In the genomic region with DNA sequence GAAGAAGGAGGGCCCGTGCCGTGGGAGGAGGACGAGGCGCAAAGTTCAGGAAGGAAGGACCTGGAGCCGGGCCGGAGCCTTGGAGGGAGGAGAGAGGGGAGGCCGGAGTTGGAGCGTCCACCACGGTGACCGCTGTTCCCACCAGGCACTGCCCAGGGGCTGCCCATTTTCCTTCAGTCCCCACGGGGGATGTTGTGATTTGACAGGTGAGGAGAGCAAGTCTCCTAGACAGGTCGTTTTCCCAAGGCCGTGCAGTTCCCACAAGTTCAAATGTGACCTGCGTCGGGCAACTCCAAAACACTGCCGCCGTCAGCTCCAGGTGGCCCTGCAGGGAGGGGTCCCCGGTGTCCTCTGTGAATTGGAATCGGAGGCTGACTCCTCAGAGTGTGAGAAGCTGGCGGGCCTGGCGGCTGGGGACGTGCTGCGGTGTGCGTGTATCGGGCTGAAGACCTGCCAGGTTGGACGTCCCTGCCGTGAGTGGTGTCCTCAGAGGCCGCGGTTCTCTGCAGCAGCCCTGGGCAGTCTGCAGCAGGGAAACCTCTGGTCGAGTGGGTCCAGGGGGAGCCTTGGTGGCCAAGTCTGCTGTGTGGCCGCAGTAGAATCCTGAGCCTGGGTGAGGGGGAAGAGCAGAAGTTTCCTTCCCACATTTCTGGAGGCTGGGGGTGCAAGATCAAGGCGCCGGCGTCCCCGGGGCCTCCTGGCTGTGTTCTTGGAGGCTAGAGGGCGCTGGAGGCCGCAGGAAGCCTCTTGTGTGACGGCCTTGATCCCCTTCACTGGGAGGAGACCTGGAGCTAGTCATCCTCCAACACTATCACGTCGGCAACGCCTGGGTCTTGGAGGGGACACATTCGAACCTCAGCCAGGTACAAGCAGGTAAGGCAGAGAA, we compare ENCODE assay signal across 17 cellular contexts.
A peak's percentile ranks its signal among the peaks of the same experiment; 100 is the strongest.
DNase-seq lines count a peak whose midpoint lies in the region; ATAC-seq, FAIRE-seq and TF ChIP-seq lines count a peak whose summit lies in the region.
"Had no signal": no experiment of that assay in that cellular context is flagged by ENCODE, and none has a peak within 500 bp of the region (broad histone marks: within the 10 kb centered on the region; RNA-seq: fewer than 3 reads in every experiment).

No MANE protein-coding gene starts in this region.

- H4K20me1 ChIP-seq in H1 (replicated peaks in 1 of 2; ENCODE audit: control insufficient read depth in 1 of 2, insufficient read depth in 2 of 2, low read length in 2 of 2) = no peaks in the 10 kb centered on the region
- no peaks in the 10 kb centered on the region for H4K20me1 ChIP-seq in smooth muscle cell (ENCODE audit: low read depth)

- no peak overlapping the region for H2AFZ ChIP-seq in H1 (ENCODE audit: low read length)
- H2AFZ ChIP-seq in smooth muscle cell (ENCODE audit: low read depth) = no peak overlapping the region
- H2AFZ ChIP-seq: PC-9 had no signal

- no peaks in the 10 kb centered on the region for H3K4me1 Mint-ChIP-seq in activated naive CD8-positive, alpha-beta T cell treated with anti-CD3 and anti-CD28 coated beads, Interleukin-2, amount 50 U/mL, for 24 hours
- no peaks in the 10 kb centered on the region for H3K4me1 Mint-ChIP-seq in activated naive CD8-positive, alpha-beta T cell treated with anti-CD3 and anti-CD28 coated beads for 36 hours
- H3K4me1 Mint-ChIP-seq: B cell had no signal

- no peaks in the 10 kb centered on the region for H3F3A ChIP-seq in smooth muscle cell (ENCODE audit: low read depth)

- no peak overlapping the region for H2BK120ac ChIP-seq in H1 (replicated peaks; ENCODE audit: low read depth, low read length)

- H3K4me1 ChIP-seq in H1 (replicated peaks in 1 of 4; ENCODE audit: control insufficient read depth in 3 of 4, insufficient read depth in 4 of 4, low read length in 3 of 4) (no peaks in the 10 kb centered on the region; a peak in 1 of 7 replicates), smooth muscle cell (ENCODE audit: low read depth) (no peaks in the 10 kb centered on the region)

- H3K9ac ChIP-seq in H1 (replicated peaks in 1 of 4; ENCODE audit: extremely low read depth in 1 of 4, low read depth in 3 of 4, low read length in 3 of 4) = no peak overlapping the region
- no peak overlapping the region for H3K9ac ChIP-seq in smooth muscle cell (ENCODE audit: low read depth)

- no peak overlapping the region for H4K91ac ChIP-seq in H1 (replicated peaks; ENCODE audit: insufficient read length, low read length)

- H3K27me3 Mint-ChIP-seq in activated naive CD8-positive, alpha-beta T cell treated with anti-CD3 and anti-CD28 coated beads, Interleukin-2, amount 50 U/mL, for 24 hours = peaks cover 4% of the 10 kb centered on the region
- H3K27me3 Mint-ChIP-seq in activated naive CD8-positive, alpha-beta T cell treated with anti-CD3 and anti-CD28 coated beads for 36 hours = peaks cover 13% of the 10 kb centered on the region
- H3K27me3 Mint-ChIP-seq: B cell had no signal

- no peaks in the 10 kb centered on the region for H3K36me3 ChIP-seq in H1 (ENCODE audit: control insufficient read depth in 2 of 4, insufficient read depth in 4 of 4, low read length in 3 of 4)
- H3K36me3 ChIP-seq in smooth muscle cell (ENCODE audit: low read depth) = no peaks in the 10 kb centered on the region

- H3K9me3 ChIP-seq in H1 (ENCODE audit: insufficient read depth in 2 of 2, low read depth in 1 of 2, low read length in 1 of 2) = no peaks in the 10 kb centered on the region
- H3K9me3 ChIP-seq in smooth muscle cell (replicated peaks; ENCODE audit: low read depth) = no peaks in the 10 kb centered on the region

- no peak for DNase-seq in activated naive CD8-positive, alpha-beta T cell treated with anti-CD3 and anti-CD28 coated beads, Interleukin-2, amount 50 U/mL, for 24 hours
- no peak for DNase-seq in activated naive CD8-positive, alpha-beta T cell treated with anti-CD3 and anti-CD28 coated beads for 36 hours
- peak; percentile 69 for DNase-seq in HEK293T (ENCODE audit: extremely low spot score)
- peak in 1 of 2 experiments; percentile 63 for DNase-seq in H1 (ENCODE audit: low read depth in 1 of 2, low spot score in 2 of 2)
- no peak for DNase-seq in smooth muscle cell (lab: John Stamatoyannopoulos, UW; ENCODE audit: unreplicated experiment)
- DNase-seq in NCI-H2196 (lab: John Stamatoyannopoulos, UW; ENCODE audit: unreplicated experiment) = no peak
- no peak for DNase-seq in MV-4-11 (lab: John Stamatoyannopoulos, UW)
- no peak for DNase-seq in NCI-H524 treated with DMSO at 0.1 percent for 48 hours (lab: John Stamatoyannopoulos, UW)
- DNase-seq: activated CD4-positive, alpha-beta T cell treated with anti-CD3 and anti-CD28 coated beads for 48 hours; foreskin melanocyte; PC-9; stimulated activated CD4-positive, alpha-beta T cell treated with anti-CD3 and anti-CD28 coated beads, Interleukin-4, amount 100 ng/mL, for 24 hours had no signal

- peak in 2 of 3 experiments; percentile 39 to 52; a peak in 3 of 4 replicates for TF ChIP-seq CTCF in H1 (IDR thresholded peaks at IDR 0.05; ENCODE audit: control extremely low read depth in 1 of 3, insufficient read depth in 1 of 3, low read depth in 1 of 3, low read length in 3 of 3)
- peak; percentile 26 for TF ChIP-seq CTCF in smooth muscle cell (IDR thresholded peaks at IDR 0.05; ENCODE audit: borderline replicate concordance, insufficient read depth, poor library complexity, severe bottlenecking)

- no peaks in the 10 kb centered on the region for H3K9me3 Mint-ChIP-seq in activated naive CD8-positive, alpha-beta T cell treated with anti-CD3 and anti-CD28 coated beads, Interleukin-2, amount 50 U/mL, for 24 hours
- H3K9me3 Mint-ChIP-seq in activated naive CD8-positive, alpha-beta T cell treated with anti-CD3 and anti-CD28 coated beads for 36 hours = no peaks in the 10 kb centered on the region
- H3K9me3 Mint-ChIP-seq: activated T-helper 2 cell treated with anti-CD3 and anti-CD28 coated beads, Interferon-gamma antibody, Interleukin-2, Interleukin-4, amounts not matched to agents 10 μg/mL and 5 μg/mL and 100 μg/mL, durations not matched to agents 14 hours and 24 hours and 36 hours; stimulated activated effector memory CD8-positive, alpha-beta T cell treated with anti-CD3 and anti-CD28 coated beads, Interleukin-12 subunit alpha, Interleukin-12 subunit beta, amount 100 ng/mL, for 72 hours; T-helper 1 cell treated with Interleukin-12 subunit alpha and Interleukin-12 subunit beta and Interleukin-4 antibody, amounts not matched to agents 30 μg/mL and 1 μg/mL, for 36 hours had no signal

- H3K79me2 ChIP-seq in H1 (ENCODE audit: control insufficient read depth in 1 of 2, insufficient read depth in 2 of 2, low read length in 2 of 2) (no peaks in the 10 kb centered on the region), smooth muscle cell (ENCODE audit: low read depth) (no peaks in the 10 kb centered on the region)

- H3K4me3 ChIP-seq in H1 (ENCODE audit: extremely low read depth in 1 of 4, insufficient read depth in 2 of 4, low read depth in 3 of 4, low read length in 4 of 4) = no peak overlapping the region
- no peak overlapping the region for H3K4me3 ChIP-seq in smooth muscle cell
- H3K4me3 ChIP-seq: PC-9 had no signal

- no peak overlapping the region for H2BK15ac ChIP-seq in H1 (ENCODE audit: low read length)

- no peak overlapping the region for H3K14ac ChIP-seq in H1 (ENCODE audit: insufficient read length)

- ATAC-seq in activated naive CD8-positive, alpha-beta T cell treated with anti-CD3 and anti-CD28 coated beads, Interleukin-2, amount 50 U/mL, for 24 hours = peak; percentile 5
- ATAC-seq: stimulated activated effector memory CD8-positive, alpha-beta T cell treated with anti-CD3 and anti-CD28 coated beads, Interleukin-12 subunit alpha, Interleukin-12 subunit beta, amount 100 ng/mL, for 72 hours had no signal

- H2BK12ac ChIP-seq in H1 (ENCODE audit: low read depth, low read length) = no peak overlapping the region

- no peak for TF ChIP-seq POLR2A in H1 (IDR thresholded peaks at IDR 0.05; ENCODE audit: control extremely low read depth in 1 of 2, low read depth in 2 of 2, low read length in 2 of 2)

- H2BK5ac ChIP-seq in H1 (ENCODE audit: low read depth, low read length) = no peak overlapping the region

- 91% methylated on average over 37 of the region's 42 CpGs; no CpG with 5 or more reads in 1 of the 2 experiments for WGBS in H1 (ENCODE audit: extremely low coverage in 1 of 2, insufficient coverage in 1 of 2, insufficient read length in 1 of 2, insufficient replicate concordance in 2 of 2, low coverage in 1 of 2, low lambda C conversion rate in 2 of 2, missing lambda C conversion rate in 1 of 2), 2 experiments
- 85% methylated on average over 41 of the region's 42 CpGs for WGBS in smooth muscle cell (ENCODE audit: low lambda C conversion rate)

- no peak overlapping the region for H3K27ac ChIP-seq in H1 (ENCODE audit: low read depth, low read length)
- H3K27ac ChIP-seq in smooth muscle cell (ENCODE audit: low read depth) = no peak overlapping the region
- H3K27ac ChIP-seq: PC-9 had no signal

- H3K23ac ChIP-seq in H1 (ENCODE audit: insufficient read length) = no peak overlapping the region

- no peaks in the 10 kb centered on the region for H3K27me3 ChIP-seq in H1 (replicated peaks in 1 of 4; ENCODE audit: control insufficient read depth in 3 of 4, extremely low read depth in 1 of 4, insufficient read depth in 3 of 4, low read length in 3 of 4)
- peaks cover 14% of the 10 kb centered on the region for H3K27me3 ChIP-seq in smooth muscle cell (ENCODE audit: low read depth)

- POLR2A ChIA-PET in HEK293T (lab: Yijun Ruan, JAX) = interaction anchor here (1.8 kb wide), 1 partner anchor 36 kb away, joined by 5 read pairs; no protein-coding TSS in a partner anchor
- POLR2A ChIA-PET in H1 (lab: Charles Lee; ENCODE audit: partially characterized antibody) = interaction anchor here (1.4 to 1.5 kb wide), 2 partner anchors 14 to 31 kb away, joined by 3 read pairs; no protein-coding TSS in a partner anchor

- H3K18ac ChIP-seq in H1 (ENCODE audit: extremely low read depth, low read length) = no peak overlapping the region

- TF ChIP-seq EP300 in H1 (IDR thresholded peaks at IDR 0.05; ENCODE audit: borderline replicate concordance in 1 of 2, low read depth in 2 of 2, low read length in 2 of 2) = no peak

- no peaks in the 10 kb centered on the region for H3K36me3 Mint-ChIP-seq in activated naive CD8-positive, alpha-beta T cell treated with anti-CD3 and anti-CD28 coated beads, Interleukin-2, amount 50 U/mL, for 24 hours (ENCODE audit: low read depth)
- no peaks in the 10 kb centered on the region for H3K36me3 Mint-ChIP-seq in activated naive CD8-positive, alpha-beta T cell treated with anti-CD3 and anti-CD28 coated beads for 36 hours
- H3K36me3 Mint-ChIP-seq: stimulated activated effector memory CD8-positive, alpha-beta T cell treated with anti-CD3 and anti-CD28 coated beads, Interleukin-12 subunit alpha, Interleukin-12 subunit beta, amount 100 ng/mL, for 72 hours had no signal

- no peak overlapping the region for H3K56ac ChIP-seq in H1 (replicated peaks; ENCODE audit: insufficient read length, low read depth, low read length)

- no peak overlapping the region for H3K4ac ChIP-seq in H1 (replicated peaks; ENCODE audit: insufficient read length, low read depth, low read length)

- no peak overlapping the region for H4K5ac ChIP-seq in H1 (ENCODE audit: insufficient read length, low read depth, low read length)

- CTCF ChIA-PET in HEK293T (lab: Yijun Ruan, JAX) (interaction anchor here (0.7 to 1.6 kb wide), 9 partner anchors 9 to 175 kb away, joined by 3 to 6 read pairs (median 3); no protein-coding TSS in a partner anchor), H1 (lab: Charles Lee; ENCODE audit: partially characterized antibody) (interaction anchor here (0.7 to 4.0 kb wide), 15 partner anchors 10 to 161 kb away, joined by 3 to 17 read pairs (median 3); no protein-coding TSS in a partner anchor)

- H3K23me2 ChIP-seq in H1 (ENCODE audit: low read depth, low read length) = no peaks in the 10 kb centered on the region

- H3K79me1 ChIP-seq in H1 (ENCODE audit: low read depth, low read length) = no peaks in the 10 kb centered on the region

- peak; percentile 65 to 76 for TF ChIP-seq RAD21 in H1 (IDR thresholded peaks at IDR 0.05 in 1 of 2, conservative IDR thresholded peaks at IDR 0.05 in 1 of 2; ENCODE audit: low read depth in 2 of 2, low read length in 2 of 2)

- H3K4me2 ChIP-seq in H1 (ENCODE audit: insufficient read depth in 1 of 2, low read depth in 2 of 2, low read length in 2 of 2) = no peak overlapping the region
- H3K4me2 ChIP-seq in smooth muscle cell = no peak overlapping the region
- H3K4me2 ChIP-seq: PC-9 had no signal

- H2AK5ac ChIP-seq in H1 (ENCODE audit: low read depth, low read length) = no peak overlapping the region

- no peak for FAIRE-seq in H1 (lab: Jason Lieb, UNC)
- FAIRE-seq: islet of Langerhans had no signal

- H2BK20ac ChIP-seq in H1 (ENCODE audit: low read length) = no peak overlapping the region

- no peak overlapping the region for H3K4me3 Mint-ChIP-seq in activated naive CD8-positive, alpha-beta T cell treated with anti-CD3 and anti-CD28 coated beads, Interleukin-2, amount 50 U/mL, for 24 hours
- H3K4me3 Mint-ChIP-seq in activated naive CD8-positive, alpha-beta T cell treated with anti-CD3 and anti-CD28 coated beads for 36 hours = no peak overlapping the region
- H3K4me3 Mint-ChIP-seq: B cell; stimulated activated effector memory CD8-positive, alpha-beta T cell treated with anti-CD3 and anti-CD28 coated beads, Interleukin-12 subunit alpha, Interleukin-12 subunit beta, amount 100 ng/mL, for 72 hours; T-helper 1 cell treated with Interleukin-12 subunit alpha and Interleukin-12 subunit beta and Interleukin-4 antibody, amounts not matched to agents 30 μg/mL and 1 μg/mL, for 36 hours had no signal

- no peak overlapping the region for H4K8ac ChIP-seq in H1 (ENCODE audit: extremely low read depth, insufficient read depth, low read length)

- H3K27ac Mint-ChIP-seq in activated naive CD8-positive, alpha-beta T cell treated with anti-CD3 and anti-CD28 coated beads, Interleukin-2, amount 50 U/mL, for 24 hours = no peak overlapping the region
- H3K27ac Mint-ChIP-seq in activated naive CD8-positive, alpha-beta T cell treated with anti-CD3 and anti-CD28 coated beads for 36 hours = no peak overlapping the region
- H3K27ac Mint-ChIP-seq: activated T-helper 2 cell treated with anti-CD3 and anti-CD28 coated beads, Interferon-gamma antibody, Interleukin-2, Interleukin-4, amounts not matched to agents 10 μg/mL and 5 μg/mL and 100 μg/mL, durations not matched to agents 14 hours and 24 hours and 36 hours; B cell; stimulated activated effector memory CD8-positive, alpha-beta T cell treated with anti-CD3 and anti-CD28 coated beads, Interleukin-12 subunit alpha, Interleukin-12 subunit beta, amount 100 ng/mL, for 72 hours; T-helper 1 cell treated with Interleukin-12 subunit alpha and Interleukin-12 subunit beta and Interleukin-4 antibody, amounts not matched to agents 30 μg/mL and 1 μg/mL, for 36 hours had no signal
